In genomic region chr10:30677616-30678015, GRCh38 we compare ENCODE assay signal across 11 cellular contexts. TPM values are rescaled to one million over a fixed set of nuclear protein-coding genes. Genes with fewer than 3 reads are reported as not detected.
A peak's percentile ranks its signal among the peaks of the same experiment; 100 is the strongest.
DNase-seq lines count a peak whose midpoint lies in the region; ATAC-seq, FAIRE-seq and TF ChIP-seq lines count a peak whose summit lies in the region.
"Not testable (repeated sequence)": the region's sequence is repeated elsewhere in the genome, so short reads cannot be mapped to it uniquely, and the experiment has no call there.
"Had no signal": no experiment of that assay in that cellular context is flagged by ENCODE, and none has a peak within 500 bp of the region (broad histone marks: within the 10 kb centered on the region; RNA-seq: fewer than 3 reads in every experiment).

No MANE protein-coding gene starts in this region.

- ATAC-seq in GM19023 (IDR thresholded peaks at IDR 0.05; ENCODE audit: unreplicated experiment): peak; percentile 63
- ATAC-seq in HG02571 (IDR thresholded peaks at IDR 0.05; ENCODE audit: unreplicated experiment): peak; percentile 62
- peak; percentile 36 for ATAC-seq in HG03280 (IDR thresholded peaks at IDR 0.05; ENCODE audit: unreplicated experiment)
- peak; percentile 78 for ATAC-seq in WTC11
- ATAC-seq in activated T-cell treated with anti-CD3 and anti-CD28 coated beads, Interleukin-2, amount 50 U/mL, for 4 hours: peak; percentile 42 to 62
- ATAC-seq in GM12878: peak; percentile 90

- not testable (repeated sequence) for H2AFZ ChIP-seq in GM12878 (ENCODE audit: control insufficient read depth, low read depth, low read length)

- SMC1A ChIA-PET in GM12878 (lab: Charles Lee; ENCODE audit: uncharacterized antibody, unreplicated experiment): not testable (repeated sequence)

- H3K9me3 Mint-ChIP-seq in WTC11: peaks cover 14% of the 10 kb centered on the region
- H3K9me3 Mint-ChIP-seq in activated T-cell treated with anti-CD3 and anti-CD28 coated beads, Interleukin-2, amount 50 U/mL, for 4 hours: peaks cover 13% of the 10 kb centered on the region

- RAD21 ChIA-PET in GM12878 (lab: Charles Lee; ENCODE audit: unreplicated experiment): not testable (repeated sequence)

- not testable (repeated sequence) for H3K4me1 ChIP-seq in GM12878 (ENCODE audit: control insufficient read depth, insufficient read depth, low read length)

- H3K27ac ChIP-seq in GM12878 (ENCODE audit: control insufficient read depth, insufficient read depth): not testable (repeated sequence)

- H3K36me3 Mint-ChIP-seq in WTC11; activated T-cell treated with anti-CD3 and anti-CD28 coated beads, Interleukin-2, amount 50 U/mL, for 4 hours (ENCODE audit: insufficient read depth): not testable (repeated sequence)

- in situ Hi-C loops in GM12878 (cut with MboI): not testable (repeated sequence)

- not testable (repeated sequence) for H3K27me3 ChIP-seq in GM12878 (replicated peaks in 1 of 2; ENCODE audit: control insufficient read depth in 2 of 2, insufficient read depth in 2 of 2, low read length in 1 of 2)

- not testable (repeated sequence) for TF ChIP-seq POLR2A in GM12878 (IDR thresholded peaks at IDR 0.05; ENCODE audit: low read depth, low read length)

- H3K36me3 ChIP-seq in GM12878 (ENCODE audit: control insufficient read depth in 2 of 2, insufficient read depth in 2 of 2, low read length in 1 of 2): not testable (repeated sequence)

- DNase-seq in WTC11 (ENCODE audit: low spot score): peak; percentile 49
- DNase-seq in activated T-cell treated with anti-CD3 and anti-CD28 coated beads, Interleukin-2, amount 50 U/mL, for 4 hours; GM12878 (ENCODE audit: low read depth, low spot score): not testable (repeated sequence)
- DNase-seq in stimulated activated CD4-positive, alpha-beta T cell treated with anti-CD3 and anti-CD28 coated beads, Interleukin-1b, Interleukin-23, amount 100 ng/mL, for 48 hours: peak; percentile 63

- not testable (repeated sequence) for H3K4me1 Mint-ChIP-seq in WTC11
- H3K4me1 Mint-ChIP-seq in activated T-cell treated with anti-CD3 and anti-CD28 coated beads, Interleukin-2, amount 50 U/mL, for 4 hours (ENCODE audit: low read depth): peaks cover 11% of the 10 kb centered on the region

- not testable (repeated sequence) for H3K9ac ChIP-seq in GM12878 (ENCODE audit: control insufficient read depth, insufficient read depth, low read length)

- H3K4me3 ChIP-seq in GM12878: not testable (repeated sequence)

- H3K27me3 Mint-ChIP-seq in WTC11 (ENCODE audit: low read depth): not testable (repeated sequence)
- peaks cover 17% of the 10 kb centered on the region for H3K27me3 Mint-ChIP-seq in activated T-cell treated with anti-CD3 and anti-CD28 coated beads, Interleukin-2, amount 50 U/mL, for 4 hours (ENCODE audit: low read depth)

- intact Hi-C loops in GM12878 (cut with micrococcal nuclease; ENCODE audit: unreplicated experiment): not testable (repeated sequence)

- TF ChIP-seq CTCF in WTC11 (IDR thresholded peaks at IDR 0.05); GM12878 (IDR thresholded peaks at IDR 0.05 in 2 of 3, conservative IDR thresholded peaks at IDR 0.05 in 1 of 3; ENCODE audit: control insufficient read depth in 2 of 3, extremely low read depth in 1 of 3, insufficient read depth in 1 of 3, low read depth in 3 of 3, low read length in 3 of 3): not testable (repeated sequence)

- H3K9me3 ChIP-seq in GM12878 (replicated peaks; ENCODE audit: control insufficient read depth, insufficient read depth, low read length): not testable (repeated sequence)

- H3K4me3 Mint-ChIP-seq in WTC11; activated T-cell treated with anti-CD3 and anti-CD28 coated beads, Interleukin-2, amount 50 U/mL, for 4 hours: not testable (repeated sequence)

- H3K79me2 ChIP-seq in GM12878 (ENCODE audit: control insufficient read depth, insufficient read depth, low read length): not testable (repeated sequence)

- peak; percentile 41 for FAIRE-seq in GM12878 (lab: Jason Lieb, UNC)

- H3K27ac Mint-ChIP-seq in WTC11: not testable (repeated sequence)

- WGBS in GM12878 (ENCODE audit: insufficient coverage, insufficient replicate concordance, low lambda C conversion rate, missing lambda C conversion rate): 10% methylated on average over 3 of the region's 7 CpGs

- TF ChIP-seq RAD21 in GM12878 (IDR thresholded peaks at IDR 0.05; ENCODE audit: insufficient read depth, low read depth, low read length): not testable (repeated sequence)

- TF ChIP-seq EP300 in GM12878 (IDR thresholded peaks at IDR 0.05; ENCODE audit: borderline replicate concordance in 1 of 2, control insufficient read depth in 1 of 2, low read depth in 2 of 2, low read length in 2 of 2): not testable (repeated sequence)

- BruUV-seq in GM12878 (replicated peaks; lab: Mats Ljungman, UMichigan): not testable (repeated sequence)

- CTCF ChIA-PET in WTC11 (lab: Charles Lee): interaction anchor here (0.6 to 1.2 kb wide), 2 partner anchors 10 to 37 kb away, joined by 3 to 4 read pairs; no protein-coding TSS in a partner anchor
- CTCF ChIA-PET in GM12878 (lab: Yijun Ruan, JAX): not testable (repeated sequence)

- POLR2A ChIA-PET in WTC11 (lab: Charles Lee): not testable (repeated sequence)
- POLR2A ChIA-PET in GM12878 (lab: Charles Lee): interaction anchor here (0.7 kb wide), 1 partner anchor 86 kb away, joined by 3 read pairs; no protein-coding TSS in a partner anchor

- not testable (repeated sequence) for H4K20me1 ChIP-seq in GM12878 (ENCODE audit: control insufficient read depth, insufficient read depth)

- not testable (repeated sequence) for H3K4me2 ChIP-seq in GM12878 (ENCODE audit: control insufficient read depth, insufficient read depth)

RNA-seq across cellular contexts. Expression of gene LYZL2, which starts 48.1 kb away (rescaled TPM):
- not detected in 3 replicates for total RNA-seq in WTC11 (2021)
- not detected for total RNA-seq in activated T-cell treated with anti-CD3 and anti-CD28 coated beads, Interleukin-2, amount 50 U/mL, for 4 hours
- not detected in 2 replicates for total RNA-seq in GM12878 (2013; cell fraction: nucleolus; rRNA removed)
- total RNA-seq in GM12878 (2014; rRNA removed): not detected in 2 replicates
- not detected in 2 replicates for total RNA-seq in GM12878 (2014; rRNA removed; fragmentation: Illumina TruSeq; extraction: Trizol)
- not detected in 2 replicates for total RNA-seq in GM12878 (2021)
- not detected for polyA plus RNA-seq in GM12878 (2011; ENCODE audit: low read depth)
- not detected in 2 replicates for polyA plus RNA-seq in GM12878 (2011; rRNA removed)
- polyA plus RNA-seq in GM12878 (2011; cell fraction: cytosol; rRNA removed): not detected in 2 replicates
- polyA plus RNA-seq in GM12878 (2011; cell fraction: nucleus; rRNA removed): not detected in 2 replicates
- polyA plus RNA-seq in GM12878 (2012): not detected in 2 replicates
- not detected in 2 replicates for polyA plus RNA-seq in GM12878 (2014; fragmentation: Illumina TruSeq; extraction: Trizol)
- not detected for polyA plus RNA-seq in GM12878 (2014; fragmentation: Nextera tagmentation; extraction: Ambion mirVana)
- not detected in 2 replicates for polyA plus RNA-seq in GM12878 (2014; rRNA removed)
- not detected for polyA plus RNA-seq in GM12878 (2016; fragmentation: Nextera tagmentation; extraction: Ambion mirVana)
- polyA minus RNA-seq in GM12878 (2011; rRNA and poly(A)+ RNA removed): not detected in 2 replicates
- not detected in 2 replicates for polyA minus RNA-seq in GM12878 (2011; cell fraction: cytosol; rRNA and poly(A)+ RNA removed)
- not detected in 2 replicates for polyA minus RNA-seq in GM12878 (2011; cell fraction: nucleus; rRNA and poly(A)+ RNA removed)
- total RNA-seq: H1, HFFc6, PC-3 had no signal
- polyA plus RNA-seq: CD14-positive monocyte, H1 had no signal

Comparison
In these comparisons a context has a peak if more than half of its experiments do, and no peak if none do; other contexts are left out.
1. ATAC-seq: peak in every context shown above with its lines; median percentile 90 in GM12878; 78 in WTC11; 63 in GM19023; 62 in HG02571; 52 in activated T-cell treated with anti-CD3 and anti-CD28 coated beads, Interleukin-2, amount 50 U/mL, for 4 hours; 36 in HG03280.